Comparison of ENCODE assay signal across 8 cellular contexts in genomic region chr4:77819409-77819835, GRCh38. TPM values are rescaled to one million over a fixed set of nuclear protein-coding genes. Genes with fewer than 3 reads are reported as not detected.
DNase-seq lines count a peak whose midpoint lies in the region; ATAC-seq and TF ChIP-seq lines count a peak whose summit lies in the region.

No MANE protein-coding gene starts in this region.

- TF ChIP-seq CTCF in cardiac muscle cell (IDR thresholded peaks at IDR 0.05; ENCODE audit: low read depth, low read length) (no peak), prostate gland (IDR thresholded peaks at IDR 0.05) (no peak)

- H3K27ac ChIP-seq in cardiac muscle cell (peak overlapping the region; percentile 90), prostate gland (peak overlapping the region; percentile 99 to 100)

- H3K36me3 ChIP-seq in cardiac muscle cell, result no peaks in the 10 kb centered on the region
- no peaks in the 10 kb centered on the region for H3K36me3 ChIP-seq in prostate gland

- H3K9me3 ChIP-seq in cardiac muscle cell (ENCODE audit: low read depth) (no peaks in the 10 kb centered on the region), prostate gland (no peaks in the 10 kb centered on the region)

- H3K27me3 Mint-ChIP-seq in activated T-cell treated with anti-CD3 and anti-CD28 coated beads, Interleukin-2, amount 50 U/mL, for 72 hours (ENCODE audit: low read depth), result no peaks in the 10 kb centered on the region

- H3K9me3 Mint-ChIP-seq in activated T-cell treated with anti-CD3 and anti-CD28 coated beads, Interleukin-2, amount 50 U/mL, for 72 hours, result no peaks in the 10 kb centered on the region

- H3K27me3 ChIP-seq in cardiac muscle cell, result no peaks in the 10 kb centered on the region
- H3K27me3 ChIP-seq in prostate gland (replicated peaks; ENCODE audit: insufficient read depth), result no peaks in the 10 kb centered on the region

- H3K4me3 ChIP-seq in cardiac muscle cell (peak overlapping the region; percentile 72), prostate gland (peak overlapping the region; percentile 98 to 99)

- H3K4me1 ChIP-seq in cardiac muscle cell (ENCODE audit: low read depth), result peaks cover 5% of the 10 kb centered on the region
- H3K4me1 ChIP-seq in prostate gland (replicated peaks), result no peaks in the 10 kb centered on the region

- intact Hi-C loops in prostate gland (cut with DNase I), result loop anchor here (5.0 kb wide), 1 partner anchor 958 kb away; the partner anchor contains the start of gene BMP2K

- H3K36me3 Mint-ChIP-seq in activated T-cell treated with anti-CD3 and anti-CD28 coated beads, Interleukin-2, amount 50 U/mL, for 72 hours (ENCODE audit: insufficient read depth in 2 of 2), result peaks cover 14 to 21% of the 10 kb centered on the region in 2 donors

- peak; percentile 76 for DNase-seq in stimulated activated CD4-positive, alpha-beta T cell treated with anti-CD3 and anti-CD28 coated beads, Interleukin-12 subunit alpha, Interleukin-12 subunit beta, amount 100 ng/mL, for 4 hours
- DNase-seq in stimulated activated CD4-positive, alpha-beta T cell treated with anti-CD3 and anti-CD28 coated beads, Interleukin-2, amount 100 ng/mL, for 48 hours, result no peak
- DNase-seq in activated T-cell treated with anti-CD3 and anti-CD28 coated beads, Interleukin-2, amount 50 U/mL, for 72 hours, result peak in 1 of 2 donors; percentile 84
- DNase-seq in cardiac muscle cell (ENCODE audit: low read depth in 1 of 2, low spot score in 1 of 2), result peak; percentile 27 to 61
- no peak for DNase-seq in prostate gland (ENCODE audit: low spot score)
- DNase-seq in KBM-7, result no peak
- DNase-seq in UCSD-AML1 (lab: John Stamatoyannopoulos, UW; ENCODE audit: unreplicated experiment), result no peak

- H3K4me1 Mint-ChIP-seq in activated T-cell treated with anti-CD3 and anti-CD28 coated beads, Interleukin-2, amount 50 U/mL, for 72 hours (ENCODE audit: low read depth), result peaks cover 60% of the 10 kb centered on the region

- no peak for TF ChIP-seq POLR2A in prostate gland (IDR thresholded peaks at IDR 0.05)

- WGBS in prostate gland, result under 1% methylated on average over 55 of the region's 66 CpGs

- H3K4me3 Mint-ChIP-seq in activated T-cell treated with anti-CD3 and anti-CD28 coated beads, Interleukin-2, amount 50 U/mL, for 72 hours, result peak overlapping the region; percentile 99 to 100

- H3K27ac Mint-ChIP-seq in activated T-cell treated with anti-CD3 and anti-CD28 coated beads, Interleukin-2, amount 50 U/mL, for 72 hours, result peak overlapping the region; percentile 98

- in situ Hi-C loops in KBM-7 (cut with MboI; ENCODE audit: low pct_unique_long_range_greater_than_20kb, low sequenced_read_pairs), result no loop called here

- ATAC-seq in HG03108 (IDR thresholded peaks at IDR 0.05; ENCODE audit: unreplicated experiment), result peak; percentile 0
- ATAC-seq in activated T-cell treated with anti-CD3 and anti-CD28 coated beads, Interleukin-2, amount 50 U/mL, for 72 hours (replicated peaks in 1 of 2), result peak; percentile 15 to 16

RNA-seq across cellular contexts. Expression of gene CNOT6L, which starts 0.3 kb away (rescaled TPM):
- 100 to 1,000 TPM; 209 to 223 TPM for total RNA-seq in activated T-cell treated with anti-CD3 and anti-CD28 coated beads, Interleukin-2, amount 50 U/mL, for 72 hours
- total RNA-seq in cardiac muscle cell (6.4 and 10.6 TPM in 2 replicates), prostate gland (10 to 100 TPM; 27.7 to 36.6 TPM)
- polyA plus RNA-seq in cardiac muscle cell, result 6.5 and 7.4 TPM in 2 replicates

RNA-seq across cellular contexts. Expression of gene MRPL1, which starts 43.2 kb away (rescaled TPM):
- total RNA-seq in activated T-cell treated with anti-CD3 and anti-CD28 coated beads, Interleukin-2, amount 50 U/mL, for 72 hours, result 10 to 100 TPM; 39.3 to 76.8 TPM
- total RNA-seq in cardiac muscle cell (18.2 and 21.2 TPM in 2 replicates), prostate gland (10 to 100 TPM in 1 of 2 donors, 1 to 10 TPM in 1; 9.1 to 21.4 TPM)
- 17.1 and 30.9 TPM in 2 replicates for polyA plus RNA-seq in cardiac muscle cell

Comparison
In these comparisons a context has a peak if more than half of its experiments do, and no peak if none do; other contexts are left out.
1. DNase-seq: peak in stimulated activated CD4-positive, alpha-beta T cell treated with anti-CD3 and anti-CD28 coated beads, Interleukin-12 subunit alpha, Interleukin-12 subunit beta, amount 100 ng/mL, for 4 hours (single experiment) and cardiac muscle cell (2 of 2); none in stimulated activated CD4-positive, alpha-beta T cell treated with anti-CD3 and anti-CD28 coated beads, Interleukin-2, amount 100 ng/mL, for 48 hours (0 of 2), prostate gland (single experiment), KBM-7 (single experiment) and UCSD-AML1 (single experiment).
2. RNA of gene CNOT6L, which starts 0.3 kb away (total RNA-seq): 209 to 223 TPM in activated T-cell treated with anti-CD3 and anti-CD28 coated beads, Interleukin-2, amount 50 U/mL, for 72 hours; 27.7 to 36.6 TPM in prostate gland and 6.4 to 10.6 TPM in cardiac muscle cell; every median in the first group is over 4 times any median in the second.